7 cellular contexts compared by ENCODE assay signal in the genomic region with DNA sequence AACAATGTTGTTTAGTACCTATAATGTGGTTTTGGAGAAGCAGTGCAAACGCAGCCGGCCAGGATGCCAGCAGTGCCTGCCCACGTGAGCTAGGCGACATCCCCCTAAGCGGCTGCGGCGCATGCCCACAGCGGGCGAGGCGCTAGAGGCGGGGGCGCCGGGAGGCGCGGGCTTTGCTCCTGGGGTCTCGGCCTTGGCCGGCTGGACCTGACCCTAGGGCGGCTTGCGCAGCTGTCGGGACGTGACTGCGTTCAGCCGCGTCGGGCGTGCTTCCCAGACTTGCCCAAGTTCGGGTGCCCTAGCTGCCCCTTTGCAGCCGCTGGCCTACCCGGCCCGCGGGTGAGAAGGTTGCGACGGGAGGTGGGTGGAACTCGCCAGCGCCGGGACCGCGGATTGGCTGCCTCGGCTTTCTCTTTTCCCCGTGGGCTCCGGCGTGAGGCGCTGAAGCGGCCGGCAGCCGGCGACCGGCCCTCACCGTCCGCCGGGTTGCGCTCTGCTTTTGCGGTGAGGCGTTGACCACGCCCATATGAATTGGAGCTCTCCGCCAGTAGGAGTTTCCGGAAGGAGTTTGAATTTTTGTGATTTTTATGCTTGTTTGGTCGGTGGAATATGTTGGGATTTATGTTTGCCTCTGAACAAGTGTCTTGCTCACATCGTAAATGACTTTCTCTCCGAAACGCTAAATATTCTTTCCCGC.
A peak's percentile ranks its signal among the peaks of the same experiment; 100 is the strongest.
DNase-seq lines count a peak whose midpoint lies in the region; ATAC-seq and TF ChIP-seq lines count a peak whose summit lies in the region.

A gene (plus strand): TSS at position 122 of the 697 bp plus-strand sequence. CDS start 599 bp downstream, outside the sequence.

- DNase-seq in NCI-H1930 (lab: John Stamatoyannopoulos, UW) (peak; percentile 78 to 84), T-helper 9 cell (peak; percentile 70), astrocyte of the hippocampus (ENCODE audit: low read depth, low spot score) (peak; percentile 97), hippocampal formation (lab: John Stamatoyannopoulos, UW) (peak; percentile 89 to 93), retinal pigment epithelial cell (ENCODE audit: low read depth) (peak; percentile 58)

- peak; percentile 2 for TF ChIP-seq CTCF in retinal pigment epithelial cell (conservative IDR thresholded peaks at IDR 0.05; ENCODE audit: low read depth, low read length)

- ATAC-seq in GM18508 (IDR thresholded peaks at IDR 0.05; ENCODE audit: insufficient read depth, unreplicated experiment) (peak; percentile 67), HG02973 (IDR thresholded peaks at IDR 0.05; ENCODE audit: unreplicated experiment) (peak; percentile 85)

- peak within 1 kb of the TSS; percentile 82 for H3K4me3 ChIP-seq in retinal pigment epithelial cell (ENCODE audit: low read length)

Comparison
In these comparisons a context has a peak if more than half of its experiments do, and no peak if none do; other contexts are left out.
1. Peak in every context shown above with its lines: DNase-seq, ATAC-seq and H3K4me3 ChIP-seq.